23 cellular contexts compared by ENCODE assay signal in the genomic region with DNA sequence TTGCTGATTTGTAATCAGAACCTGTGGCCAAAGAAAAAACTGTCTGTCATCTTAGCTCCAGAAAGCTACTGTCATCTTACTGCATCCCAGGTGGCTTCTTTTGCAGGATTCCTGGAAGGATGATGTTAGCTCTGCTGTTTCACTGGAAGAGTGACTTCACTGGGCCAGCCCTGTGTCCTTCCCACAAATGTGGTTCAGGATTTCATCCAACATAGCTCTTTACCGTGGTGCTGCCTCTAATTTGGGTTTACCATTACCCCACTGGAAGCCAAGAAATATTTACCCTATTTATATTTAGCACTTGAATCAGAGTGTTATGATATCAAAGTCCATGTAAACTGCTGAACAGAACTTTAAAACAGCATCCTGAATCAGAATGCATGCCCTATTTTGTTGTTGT.
"Had no signal": no experiment of that assay in that cellular context is flagged by ENCODE, and none has a peak within 500 bp of the region (broad histone marks: within the 10 kb centered on the region; RNA-seq: fewer than 3 reads in every experiment).

No MANE protein-coding gene starts in this region.

- DNase-seq: activated CD4-positive, alpha-beta T cell treated with anti-CD3 and anti-CD28 coated beads for 48 hours; activated CD4-positive, alpha-beta T cell treated with anti-CD3 and anti-CD28 coated beads, Interleukin-2, amount 50 U/mL, for 4 hours; activated CD4-positive, CD25-positive, alpha-beta regulatory T cell treated with anti-CD3 and anti-CD28 coated beads, Interleukin-2, amount 50 U/mL, for 72 hours; activated CD8-positive, alpha-beta memory T cell treated with anti-CD3 and anti-CD28 coated beads, Interleukin-2, amount 50 U/mL, for 48 hours; activated CD8-positive, alpha-beta T cell treated with anti-CD3 and anti-CD28 coated beads, Interleukin-2, amount 10 ng/mL, durations not matched to agents 7 days and 5 days; activated T-cell treated with anti-CD3 and anti-CD28 coated beads, Interleukin-2, amount 50 U/mL, for 1 hour; aorta; IMR-90; Kasumi-1; KBM-7; NCI-H1105 treated with DMSO at 0.1 percent for 48 hours; NCI-H1436 treated with DMSO at 0.1 percent for 48 hours; NCI-H187; NCI-H2081; NCI-H446; NCI-H524; NCI-H748 treated with DMSO at 0.1 percent for 48 hours; SHP77 treated with DMSO at 0.1 percent for 48 hours; T-helper 9 cell had no signal

- H3K27me3 Mint-ChIP-seq: activated naive CD4-positive, alpha-beta T cell treated with anti-CD3 and anti-CD28 coated beads, Interleukin-2, amount 50 U/mL, for 24 hours had no signal

- H3K27ac Mint-ChIP-seq: activated CD8-positive, alpha-beta T cell treated with anti-CD3 and anti-CD28 coated beads, Interleukin-2, amount 10 ng/mL, durations not matched to agents 7 days and 5 days; activated naive CD4-positive, alpha-beta T cell treated with anti-CD3 and anti-CD28 coated beads, Interleukin-2, amount 50 U/mL, for 24 hours; T-helper 1 cell treated with Interleukin-12 subunit alpha and Interleukin-12 subunit beta and Interleukin-4 antibody, amounts not matched to agents 30 μg/mL and 1 μg/mL, for 36 hours; WTC11 had no signal

- H3K9me3 Mint-ChIP-seq: T-helper 1 cell treated with Interleukin-12 subunit alpha and Interleukin-12 subunit beta and Interleukin-4 antibody, amounts not matched to agents 30 μg/mL and 1 μg/mL, for 36 hours had no signal

- H3K4me3 Mint-ChIP-seq: activated CD8-positive, alpha-beta T cell treated with anti-CD3 and anti-CD28 coated beads, Interleukin-2, amount 10 ng/mL, durations not matched to agents 7 days and 5 days; activated naive CD4-positive, alpha-beta T cell treated with anti-CD3 and anti-CD28 coated beads, Interleukin-2, amount 50 U/mL, for 24 hours; T-helper 1 cell treated with Interleukin-12 subunit alpha and Interleukin-12 subunit beta and Interleukin-4 antibody, amounts not matched to agents 30 μg/mL and 1 μg/mL, for 36 hours; WTC11 had no signal

- H3K27ac ChIP-seq: RWPE1 had no signal

- H3K36me3 Mint-ChIP-seq: WTC11 had no signal

- ATAC-seq: activated CD8-positive, alpha-beta T cell treated with anti-CD3 and anti-CD28 coated beads, Interleukin-2, amount 10 ng/mL, durations not matched to agents 7 days and 5 days; WTC11 had no signal
